ENCODE assay signal across 25 cellular contexts in genomic region chr20:41544472-41544871, GRCh38.
"Had no signal": no experiment of that assay in that cellular context is flagged by ENCODE, and none has a peak within 500 bp of the region (broad histone marks: within the 10 kb centered on the region; RNA-seq: fewer than 3 reads in every experiment).

No MANE protein-coding gene starts in this region.

- H3K9me3 ChIP-seq: left ventricle myocardium inferior, mucosa of descending colon, ovary, prostate gland, stomach, testis, thyroid gland, transverse colon, upper lobe of left lung, vagina had no signal

- H3K4me1 ChIP-seq: prostate gland, testis, upper lobe of left lung, vagina had no signal

- H3K36me3 ChIP-seq: ovary, prostate gland, thyroid gland, transverse colon, upper lobe of left lung, vagina had no signal

- H3K27ac ChIP-seq: left ventricle myocardium inferior, ovary, prostate gland, skin epidermis, stomach, testis, thyroid gland, transverse colon, upper lobe of left lung, vagina had no signal

- ATAC-seq: mucosa of descending colon; naive thymus-derived CD4-positive, alpha-beta T cell; natural killer cell treated with Interleukin-12 subunit alpha and Interleukin-12 subunit beta and Interleukin-15 and Interleukin-18, amount 100 ng/mL, for 72 hours; right cardiac atrium; sciatic nerve; stimulated activated naive B cell treated with anti-CD40 and anti-IgM and Interleukin-4, amounts not matched to agents 10 μg/mL and 1 μg/mL and 100 μg/mL, for 72 hours; stimulated activated naive CD8-positive, alpha-beta T cell treated with anti-CD3 and anti-CD28 coated beads, Interleukin-15, Interleukin-2, amounts not matched to agents 100 U/mL and 50 U/mL, for 24 hours had no signal

- H3K27me3 ChIP-seq: ovary, stomach, testis, thyroid gland, transverse colon, upper lobe of left lung, vagina had no signal

- H3K4me3 ChIP-seq: left ventricle myocardium inferior, mucosa of descending colon, ovary, prostate gland, skin epidermis, stomach, testis, thyroid gland, transverse colon, upper lobe of left lung, vagina had no signal

- DNase-seq: hippocampal formation; left ventricle myocardium inferior; midbrain; mucosa of descending colon; naive thymus-derived CD4-positive, alpha-beta T cell; ovary; posterior cingulate gyrus; retina; right cardiac atrium; stimulated activated CD4-positive, alpha-beta T cell treated with anti-CD3 and anti-CD28 coated beads, Interleukin-12 subunit alpha, Interleukin-12 subunit beta, amount 100 ng/mL, for 4 hours; stimulated activated CD4-positive, alpha-beta T cell treated with anti-CD3 and anti-CD28 coated beads, Interleukin-15, amount 100 ng/mL, for 24 hours; stimulated activated CD4-positive, alpha-beta T cell treated with anti-CD3 and anti-CD28 coated beads, Interleukin-2, amount 100 ng/mL, for 24 hours; stimulated activated CD4-positive, alpha-beta T cell treated with anti-CD3 and anti-CD28 coated beads, Interleukin-4, amount 100 ng/mL, for 1 hour; stimulated activated naive B cell treated with anti-CD40 and anti-IgM and Interleukin-4, amounts not matched to agents 10 μg/mL and 1 μg/mL and 100 μg/mL, for 72 hours; stimulated activated naive CD8-positive, alpha-beta T cell treated with anti-CD3 and anti-CD28 coated beads, Interleukin-15, Interleukin-2, amounts not matched to agents 100 U/mL and 50 U/mL, for 24 hours; stomach; testis; thyroid gland; transverse colon; upper lobe of left lung had no signal
